Comparison of ENCODE assay signal across 8 cellular contexts in the genomic region with DNA sequence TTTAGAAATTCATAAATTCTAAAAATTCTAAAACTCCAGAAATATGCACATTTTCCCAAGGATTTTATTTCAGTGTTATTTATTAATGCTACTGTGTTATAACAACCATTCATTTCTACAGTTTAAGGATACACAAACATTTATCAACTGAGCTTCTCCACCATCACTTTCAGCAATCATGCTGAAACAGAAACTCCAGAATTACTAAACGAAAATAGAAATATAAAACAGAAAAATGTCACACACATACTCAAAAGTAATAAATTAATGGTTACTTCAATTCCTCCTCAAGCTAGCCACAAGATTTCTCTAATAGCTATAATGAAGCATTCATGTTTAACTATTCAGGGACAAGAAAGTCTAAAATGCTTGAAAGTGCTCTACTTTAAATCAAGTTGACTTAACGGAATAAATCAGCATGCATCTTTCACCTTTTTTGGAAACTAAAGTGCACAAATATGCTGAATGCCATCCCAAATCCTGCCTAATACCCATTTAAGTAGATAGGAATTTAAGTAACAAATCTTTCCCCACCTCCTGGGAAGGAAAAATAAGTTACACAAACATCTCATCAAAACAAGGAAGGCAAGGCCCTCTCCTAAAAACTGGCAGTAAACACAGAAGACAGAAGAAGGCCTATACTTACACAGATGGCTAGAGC. TPM values are rescaled to one million over a fixed set of nuclear protein-coding genes. Genes with fewer than 3 reads are reported as not detected.
DNase-seq lines count a peak whose midpoint lies in the region; ATAC-seq and TF ChIP-seq lines count a peak whose summit lies in the region.

No MANE protein-coding gene starts in this region.

- peak overlapping the region; percentile 81 for H3K4me3 Mint-ChIP-seq in mesothelial cell of epicardium

- ATAC-seq in HG02763 (IDR thresholded peaks at IDR 0.05; ENCODE audit: unreplicated experiment) (peak; percentile 41), GM18867 (IDR thresholded peaks at IDR 0.05; ENCODE audit: unreplicated experiment) (no peak)

- peak overlapping the region; percentile 92 for H3K27ac Mint-ChIP-seq in mesothelial cell of epicardium

- DNase-seq in AG20443 (ENCODE audit: low spot score) (peak; percentile 20), cerebellum (ENCODE audit: low spot score) (peak; percentile 32), mesothelial cell of epicardium (ENCODE audit: low spot score in 2 of 2, unreplicated experiment in 2 of 2) (no peak), mesenteric fat pad (ENCODE audit: low spot score) (no peak), CD1c-positive myeloid dendritic cell (ENCODE audit: extremely low spot score) (no peak), NCI-H446 treated with DMSO at 0.1 percent for 48 hours (lab: John Stamatoyannopoulos, UW) (no peak)

- H3K36me3 Mint-ChIP-seq in mesothelial cell of epicardium = peaks cover 9% of the 10 kb centered on the region

- H3K4me1 Mint-ChIP-seq in mesothelial cell of epicardium = peaks cover 48% of the 10 kb centered on the region

- no peak for TF ChIP-seq CTCF in mesothelial cell of epicardium (IDR thresholded peaks at IDR 0.05; ENCODE audit: unreplicated experiment)

- no peaks in the 10 kb centered on the region for H3K27me3 Mint-ChIP-seq in mesothelial cell of epicardium (ENCODE audit: low read depth)

- peaks cover 22% of the 10 kb centered on the region for H3K9me3 Mint-ChIP-seq in mesothelial cell of epicardium

RNA-seq across cellular contexts. Expression of a gene that starts 0.6 kb away (rescaled TPM):
- total RNA-seq in cerebellum (55.2 TPM), mesothelial cell of epicardium (50.2 to 57.7 TPM (median 52.1 TPM) in 3 replicates), mesenteric fat pad (29.6 TPM)

RNA-seq across cellular contexts. Expression of a gene that starts 54.9 kb away (rescaled TPM):
- 10.6 TPM for total RNA-seq in cerebellum
- 10.7 to 11.5 TPM (median 10.8 TPM) in 3 replicates for total RNA-seq in mesothelial cell of epicardium
- 4.3 TPM for total RNA-seq in mesenteric fat pad

Comparison
In these comparisons a context has a peak if more than half of its experiments do, and no peak if none do; other contexts are left out.
1. DNase-seq: peak in AG20443 (single experiment) and cerebellum (single experiment); none in mesothelial cell of epicardium (0 of 2), mesenteric fat pad (single experiment), CD1c-positive myeloid dendritic cell (single experiment) and NCI-H446 treated with DMSO at 0.1 percent for 48 hours (single experiment).